ENCODE assay signal across 32 cellular contexts in the genomic region with DNA sequence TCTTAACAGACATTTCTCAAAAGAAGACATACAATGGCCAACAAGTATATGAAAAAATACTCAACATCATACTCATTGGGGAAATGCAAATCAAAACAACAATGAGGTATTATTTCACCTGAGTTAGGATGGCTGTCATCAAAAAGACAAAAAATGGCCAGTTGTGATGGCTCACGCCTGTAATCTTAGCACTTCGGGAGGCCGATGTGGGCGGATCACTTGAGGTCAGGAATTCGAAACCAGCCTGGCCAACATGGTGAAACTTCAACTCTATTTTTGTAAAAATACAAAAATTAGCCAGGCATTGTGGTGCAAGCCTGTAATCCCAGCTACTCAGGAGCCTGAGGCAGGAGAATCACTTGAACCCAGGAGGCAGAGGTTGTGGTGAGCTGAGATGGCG. TPM values are rescaled to one million over a fixed set of nuclear protein-coding genes. Genes with fewer than 3 reads are reported as not detected.
A peak's percentile ranks its signal among the peaks of the same experiment; 100 is the strongest.
DNase-seq lines count a peak whose midpoint lies in the region; ATAC-seq, FAIRE-seq and TF ChIP-seq lines count a peak whose summit lies in the region.
"Had no signal": no experiment of that assay in that cellular context is flagged by ENCODE, and none has a peak within 500 bp of the region (broad histone marks: within the 10 kb centered on the region; RNA-seq: fewer than 3 reads in every experiment).

No MANE protein-coding gene starts in this region.

- no peak overlapping the region for H3K4me3 Mint-ChIP-seq in astrocyte (ENCODE audit: unreplicated experiment)
- H3K4me3 Mint-ChIP-seq: mesothelial cell of epicardium; nephron; stimulated activated effector memory CD8-positive, alpha-beta T cell treated with anti-CD3 and anti-CD28 coated beads, Interleukin-12 subunit alpha, Interleukin-12 subunit beta, amount 100 ng/mL, for 72 hours had no signal

- H3K79me2 ChIP-seq in astrocyte (ENCODE audit: insufficient read depth, low read length) (no peaks in the 10 kb centered on the region), trophoblast cell (ENCODE audit: control insufficient read depth, insufficient read depth, low read length, poor library complexity) (peaks cover 2% of the 10 kb centered on the region)

- no peak overlapping the region for H3K18ac ChIP-seq in trophoblast cell (ENCODE audit: low read length)
- no peak overlapping the region for H3K18ac ChIP-seq in neuronal stem cell (ENCODE audit: low read length)

- H2BK15ac ChIP-seq in neuronal stem cell (ENCODE audit: low read length), result no peak overlapping the region

- H3K27ac ChIP-seq in astrocyte (ENCODE audit: low read depth, low read length) (no peak overlapping the region), trophoblast cell (ENCODE audit: low read depth, low read length) (no peak overlapping the region), neuronal stem cell (replicated peaks; ENCODE audit: low read length) (no peak overlapping the region), gastroesophageal sphincter (no peak overlapping the region)
- H3K27ac ChIP-seq: C4-2B, pancreas, right atrium auricular region, SJCRH30, suprapubic skin, uterus had no signal

- TF ChIP-seq EP300 in gastroesophageal sphincter (IDR thresholded peaks at IDR 0.05), result no peak

- H3K4ac ChIP-seq in trophoblast cell (ENCODE audit: low read depth, low read length), result no peak overlapping the region
- no peak overlapping the region for H3K4ac ChIP-seq in neuronal stem cell (ENCODE audit: low read length)

- H2BK12ac ChIP-seq in trophoblast cell (ENCODE audit: low read length), result no peak overlapping the region
- H2BK12ac ChIP-seq in neuronal stem cell (ENCODE audit: low read length), result no peak overlapping the region

- DNase-seq in GM18507 (ENCODE audit: extremely low spot score, insufficient read length, low read depth) (no peak), MV-4-11 (lab: John Stamatoyannopoulos, UW) (peak; percentile 77), astrocyte (ENCODE audit: low read depth) (peak; percentile 30), trophoblast cell (peak; percentile 81 to 85), activated gamma-delta T cell (lab: John Stamatoyannopoulos, UW) (no peak), neuronal stem cell (ENCODE audit: low spot score) (no peak)
- DNase-seq in activated naive CD4-positive, alpha-beta T cell (lab: John Stamatoyannopoulos, UW), result no peak
- DNase-seq: activated CD4-positive, CD25-positive, alpha-beta regulatory T cell treated with anti-CD3 and anti-CD28 coated beads, Interleukin-2, amount 50 U/mL, for 72 hours; activated effector memory CD4-positive, alpha-beta T cell treated with anti-CD3 and anti-CD28 coated beads, Interleukin-2, amount 50 U/mL, for 16 hours; Caco-2; DMS79; glutamatergic neuron; KBM-7; NCI-H1694 treated with DMSO at 0.1 percent for 48 hours; NCI-H2171; NCI-H510A treated with DMSO at 0.1 percent for 48 hours; pancreas; SJCRH30; stimulated activated CD4-positive, alpha-beta T cell treated with anti-CD3 and anti-CD28 coated beads, Interleukin-12 subunit alpha, Interleukin-12 subunit beta, amount 100 ng/mL, for 4 hours; stimulated activated CD4-positive, alpha-beta T cell treated with anti-CD3 and anti-CD28 coated beads, Interleukin-4, amount 100 ng/mL, for 1 hour; uterus had no signal

- H3K4me1 Mint-ChIP-seq in astrocyte (ENCODE audit: low read depth, unreplicated experiment), result peaks cover 19% of the 10 kb centered on the region

- H3K23ac ChIP-seq in trophoblast cell (ENCODE audit: low read length) (no peak overlapping the region), neuronal stem cell (ENCODE audit: low read depth, low read length, poor library complexity) (no peak overlapping the region)

- H3K4me1 ChIP-seq in astrocyte (ENCODE audit: insufficient read depth, low read length) (peaks cover 33% of the 10 kb centered on the region), trophoblast cell (ENCODE audit: control insufficient read depth in 1 of 2, insufficient read depth in 2 of 2, low read length in 2 of 2) (peaks cover 14 to 15% of the 10 kb centered on the region in 2 experiments), neuronal stem cell (ENCODE audit: control insufficient read depth in 2 of 2, insufficient read depth in 1 of 2, low read depth in 1 of 2, low read length in 2 of 2) (peaks cover 9 to 13% of the 10 kb centered on the region in 2 donors), gastroesophageal sphincter (peaks cover 0 to 63% (median 19%) of the 10 kb centered on the region in 3 donors)

- no peak overlapping the region for H4K12ac ChIP-seq in trophoblast cell (ENCODE audit: low read depth, low read length)

- H3K9ac ChIP-seq in astrocyte (ENCODE audit: low read length) (no peak overlapping the region), trophoblast cell (ENCODE audit: low read length) (no peak overlapping the region), neuronal stem cell (ENCODE audit: low read depth, low read length, poor library complexity) (no peak overlapping the region)

- H3K4me3 ChIP-seq in astrocyte (ENCODE audit: insufficient read depth, low read depth, low read length) (no peak overlapping the region), trophoblast cell (ENCODE audit: low read depth, low read length) (no peak overlapping the region), neuronal stem cell (ENCODE audit: low read length in 2 of 2) (no peak overlapping the region), gastroesophageal sphincter (no peak overlapping the region)
- H3K4me3 ChIP-seq: pancreas, right atrium auricular region, SJCRH30, suprapubic skin, uterus had no signal

- H3K27me3 ChIP-seq in astrocyte (ENCODE audit: insufficient read depth, low read length) (no peaks in the 10 kb centered on the region), trophoblast cell (ENCODE audit: insufficient read depth, low read length) (no peaks in the 10 kb centered on the region), neuronal stem cell (ENCODE audit: control insufficient read depth in 3 of 3, insufficient read depth in 3 of 3, low read depth in 1 of 3, low read length in 3 of 3) (peaks cover 0 to 1% (median 0%) of the 10 kb centered on the region in 3 experiments), gastroesophageal sphincter (no peaks in the 10 kb centered on the region)
- H3K27me3 ChIP-seq: pancreas, right atrium auricular region, SJCRH30, suprapubic skin, uterus had no signal

- H4K91ac ChIP-seq in trophoblast cell (ENCODE audit: low read depth, low read length) (no peak overlapping the region), neuronal stem cell (ENCODE audit: low read depth, low read length, poor library complexity) (no peak overlapping the region)

- no CpG with 5 or more reads among the region's 6 CpGs for WGBS in trophoblast cell (ENCODE audit: extremely low coverage, insufficient coverage, insufficient read length)
- WGBS in neuronal stem cell (ENCODE audit: extremely low coverage in 2 of 2, insufficient read length in 2 of 2, insufficient replicate concordance in 1 of 2), 2 donors, result no CpG with 5 or more reads among the region's 6 CpGs
- WGBS in gastroesophageal sphincter (ENCODE audit: low coverage in 1 of 2), 2 donors, result 81 to 100% methylated on average over 2 to 6 of the region's 6 CpGs

- H4K20me1 ChIP-seq in astrocyte (ENCODE audit: insufficient read depth, low read length), result no peaks in the 10 kb centered on the region

- no peaks in the 10 kb centered on the region for H3K36me3 Mint-ChIP-seq in astrocyte (ENCODE audit: low read depth, unreplicated experiment)
- H3K36me3 Mint-ChIP-seq: mesothelial cell of epicardium; stimulated activated effector memory CD8-positive, alpha-beta T cell treated with anti-CD3 and anti-CD28 coated beads, Interleukin-12 subunit alpha, Interleukin-12 subunit beta, amount 100 ng/mL, for 72 hours had no signal

- no peak overlapping the region for H2BK5ac ChIP-seq in trophoblast cell (ENCODE audit: low read depth, low read length, poor library complexity)
- H2BK5ac ChIP-seq in neuronal stem cell (ENCODE audit: low read length), result no peak overlapping the region

- H3K9me3 ChIP-seq in astrocyte (ENCODE audit: insufficient read depth, low read depth, low read length) (no peaks in the 10 kb centered on the region), trophoblast cell (ENCODE audit: insufficient read depth, low read depth, low read length) (no peaks in the 10 kb centered on the region), neuronal stem cell (replicated peaks in 1 of 2; ENCODE audit: control insufficient read depth in 2 of 2, insufficient read depth in 1 of 2, low read depth in 1 of 2, low read length in 2 of 2) (no peaks in the 10 kb centered on the region), gastroesophageal sphincter (no peaks in the 10 kb centered on the region)
- H3K9me3 ChIP-seq: pancreas, right atrium auricular region, SJCRH30, suprapubic skin, uterus had no signal

- H3K36me3 ChIP-seq in astrocyte (ENCODE audit: insufficient read depth, low read length) (no peaks in the 10 kb centered on the region), trophoblast cell (ENCODE audit: control insufficient read depth in 1 of 2, insufficient read depth in 2 of 2, low read length in 2 of 2) (no peaks in the 10 kb centered on the region), neuronal stem cell (replicated peaks in 1 of 2; ENCODE audit: control insufficient read depth in 2 of 2, insufficient read depth in 2 of 2, low read length in 2 of 2) (no peaks in the 10 kb centered on the region), gastroesophageal sphincter (no peaks in the 10 kb centered on the region)
- H3K36me3 ChIP-seq: pancreas, right atrium auricular region, SJCRH30, suprapubic skin, uterus had no signal

- H3K27me3 Mint-ChIP-seq in astrocyte (ENCODE audit: low read depth, unreplicated experiment), result peaks cover 4% of the 10 kb centered on the region

- no peak overlapping the region for H4K8ac ChIP-seq in trophoblast cell (ENCODE audit: low read depth, low read length)
- no peak overlapping the region for H4K8ac ChIP-seq in neuronal stem cell (ENCODE audit: low read depth, low read length)

- no peak overlapping the region for H2AFZ ChIP-seq in astrocyte (ENCODE audit: low read depth, low read length)
- no peak overlapping the region for H2AFZ ChIP-seq in trophoblast cell (ENCODE audit: insufficient read depth, low read length, poor library complexity)
- no peak overlapping the region for H2AFZ ChIP-seq in neuronal stem cell (ENCODE audit: low read length)

- TF ChIP-seq POLR2A in gastroesophageal sphincter (IDR thresholded peaks at IDR 0.05), result no peak

- H2AK5ac ChIP-seq in trophoblast cell (ENCODE audit: low read length) (no peak overlapping the region), neuronal stem cell (ENCODE audit: low read depth, low read length) (no peak overlapping the region)

- H3K27ac Mint-ChIP-seq in astrocyte (ENCODE audit: unreplicated experiment), result no peak overlapping the region
- H3K27ac Mint-ChIP-seq: mesothelial cell of epicardium had no signal

- H3K4me2 ChIP-seq in astrocyte (ENCODE audit: low read length), result no peak overlapping the region
- no peak overlapping the region for H3K4me2 ChIP-seq in trophoblast cell (ENCODE audit: low read length)
- no peak overlapping the region for H3K4me2 ChIP-seq in neuronal stem cell (ENCODE audit: insufficient read depth, low read length, poor library complexity, severe bottlenecking)

- peaks cover 5% of the 10 kb centered on the region for H3K79me1 ChIP-seq in trophoblast cell (ENCODE audit: low read length)
- no peaks in the 10 kb centered on the region for H3K79me1 ChIP-seq in neuronal stem cell (ENCODE audit: low read depth, low read length)

- no peak for ATAC-seq in gastroesophageal sphincter
- ATAC-seq: pancreas; stimulated activated effector memory CD8-positive, alpha-beta T cell treated with anti-CD3 and anti-CD28 coated beads, Interleukin-12 subunit alpha, Interleukin-12 subunit beta, amount 100 ng/mL, for 72 hours had no signal

- FAIRE-seq in GM18507 (lab: Jason Lieb, UNC), result peak; percentile 50
- no peak for FAIRE-seq in astrocyte (lab: Jason Lieb, UNC)
- FAIRE-seq: endothelial cell of umbilical vein, HTR-8/SVneo, keratinocyte, pancreas had no signal

- TF ChIP-seq CTCF in astrocyte (IDR thresholded peaks at IDR 0.05; ENCODE audit: insufficient read depth, low read depth, low read length) (no peak), gastroesophageal sphincter (IDR thresholded peaks at IDR 0.05) (no peak)

- no peaks in the 10 kb centered on the region for H3K9me3 Mint-ChIP-seq in astrocyte (ENCODE audit: unreplicated experiment)
- H3K9me3 Mint-ChIP-seq: mesothelial cell of epicardium; nephron; stimulated activated effector memory CD8-positive, alpha-beta T cell treated with anti-CD3 and anti-CD28 coated beads, Interleukin-12 subunit alpha, Interleukin-12 subunit beta, amount 100 ng/mL, for 72 hours had no signal

- H2BK120ac ChIP-seq in trophoblast cell (ENCODE audit: insufficient read depth, low read length, poor library complexity) (no peak overlapping the region), neuronal stem cell (ENCODE audit: low read depth, low read length) (no peak overlapping the region)

- no peak overlapping the region for H3K14ac ChIP-seq in trophoblast cell (ENCODE audit: low read length)
- no peak overlapping the region for H3K14ac ChIP-seq in neuronal stem cell (ENCODE audit: low read length)

RNA-seq across cellular contexts. Expression of a gene that starts 22.0 kb away (rescaled TPM):
- total RNA-seq in astrocyte, result 0.14 TPM in 1 of 2 replicates, not detected in the other
- polyA plus RNA-seq in trophoblast cell (2013), result not detected in 2 replicates
- polyA plus RNA-seq in neuronal stem cell (2013, experiment 1 of 2), result not detected
- not detected for polyA plus RNA-seq in neuronal stem cell (2013, experiment 2 of 2)
- total RNA-seq in gastroesophageal sphincter, result not detected
- total RNA-seq: Caco-2, endothelial cell of umbilical vein, lower leg skin, mesothelial cell of epicardium, right atrium auricular region, suprapubic skin, uterus had no signal
- polyA plus RNA-seq: endothelial cell of umbilical vein, keratinocyte had no signal

RNA-seq across cellular contexts. Expression of a gene that starts 27.6 kb away (rescaled TPM):
- total RNA-seq in astrocyte (16.9 and 17.3 TPM in 2 replicates), gastroesophageal sphincter (10 to 100 TPM; 13.2 to 37.7 (median 16.4) TPM)
- 1.7 and 2.0 TPM in 2 replicates for polyA plus RNA-seq in trophoblast cell (2013)
- polyA plus RNA-seq in neuronal stem cell (2013, experiment 1 of 2), result 1.8 TPM
- polyA plus RNA-seq in neuronal stem cell (2013, experiment 2 of 2), result 1.5 TPM

RNA-seq across cellular contexts. Expression of a gene that starts 49.7 kb away (rescaled TPM):
- total RNA-seq in astrocyte, result 5.8 and 8.0 TPM in 2 replicates
- 1.6 and 1.7 TPM in 2 replicates for polyA plus RNA-seq in trophoblast cell (2013)
- polyA plus RNA-seq in neuronal stem cell (2013, experiment 1 of 2), result 2.2 TPM
- polyA plus RNA-seq in neuronal stem cell (2013, experiment 2 of 2), result 2.2 TPM
- 1 to 10 TPM in 3 of 4 donors, under 1 TPM in 1; 0.82 to 5.2 (median 3.5) TPM for total RNA-seq in gastroesophageal sphincter

RNA-seq across cellular contexts. Expression of a gene that starts 56.7 kb away (rescaled TPM):
- not detected in 2 replicates for total RNA-seq in astrocyte
- polyA plus RNA-seq in trophoblast cell (2013), result 1.4 and 1.7 TPM in 2 replicates
- polyA plus RNA-seq in neuronal stem cell (2013, experiment 1 of 2), result 0.42 TPM
- 0.43 TPM for polyA plus RNA-seq in neuronal stem cell (2013, experiment 2 of 2)
- total RNA-seq in gastroesophageal sphincter, result 1 to 10 TPM in 1 of 4 donors, under 1 TPM in 1, not detected in 2; 0.93 to 1.0 TPM
- total RNA-seq: endothelial cell of umbilical vein, right atrium auricular region, SJCRH30 had no signal

Comparison
In these comparisons a context has a peak if more than half of its experiments do, and no peak if none do; other contexts are left out.
1. DNase-seq: peak in MV-4-11 (single experiment), astrocyte (single experiment) and trophoblast cell (2 of 2); none in GM18507 (single experiment), activated gamma-delta T cell (single experiment), neuronal stem cell (single experiment) and activated naive CD4-positive, alpha-beta T cell (0 of 4).